In genomic region chr2:51612387-51612786, GRCh38 we compare ENCODE assay signal across 33 cellular contexts.
"Had no signal": no experiment of that assay in that cellular context is flagged by ENCODE, and none has a peak within 500 bp of the region (broad histone marks: within the 10 kb centered on the region; RNA-seq: fewer than 3 reads in every experiment).

No MANE protein-coding gene starts in this region.

- H3K4me3 ChIP-seq: MG63 had no signal

- FAIRE-seq: bronchial epithelial cell, colon had no signal

- H3K27ac ChIP-seq: VCaP had no signal

- DNase-seq: activated B cell treated with CpG ODN at 0.5 μM for 24 hours; activated CD4-positive, alpha-beta memory T cell treated with anti-CD3 and anti-CD28 coated beads for 36 hours; activated CD4-positive, alpha-beta T cell treated with anti-CD3 and anti-CD28 coated beads for 4 hours; activated CD4-positive, alpha-beta T cell treated with anti-CD3 and anti-CD28 coated beads, Interleukin-2, amount 50 U/mL, for 1 hour; activated CD4-positive, CD25-positive, alpha-beta regulatory T cell treated with anti-CD3 and anti-CD28 coated beads, Interleukin-2, amount 50 U/mL, for 72 hours; activated CD8-positive, alpha-beta memory T cell treated with anti-CD3 and anti-CD28 coated beads, Interleukin-2, amount 50 U/mL, for 4 hours; activated gamma-delta T cell treated with Interleukin-2 at 50 U/mL for 16 hours; activated naive CD4-positive, alpha-beta T cell treated with anti-CD3 and anti-CD28 coated beads, Interleukin-2, amount 10 ng/mL, durations not matched to agents 7 days and 5 days; activated naive CD8-positive, alpha-beta T cell treated with anti-CD3 and anti-CD28 coated beads, Interleukin-2, amount 50 U/mL, for 24 hours; activated T-cell treated with anti-CD3 and anti-CD28 coated beads for 4 hours; activated T-cell treated with anti-CD3 and anti-CD28 coated beads, Interleukin-2, amount 50 U/mL, for 4 hours; anterior cingulate cortex; central memory CD4-positive, alpha-beta T cell; Kasumi-1; KG1; MG63; NCI-H1092; NCI-H1436 treated with DMSO at 0.1 percent for 48 hours; NCI-H187 treated with DMSO at 0.1 percent for 48 hours; NCI-H2081; NCI-H226; NCI-H446 treated with DMSO at 0.1 percent for 48 hours; NCI-H524; NCI-H69; OCI-M1; Right ventricle myocardium superior; SW 1271; T-helper 1 cell; T-helper 2 cell; T-helper 9 cell had no signal

- ATAC-seq: activated naive CD8-positive, alpha-beta T cell treated with anti-CD3 and anti-CD28 coated beads, Interleukin-2, amount 50 U/mL, for 24 hours; activated T-cell treated with anti-CD3 and anti-CD28 coated beads, Interleukin-2, amount 50 U/mL, for 4 hours had no signal
